In the genomic region with DNA sequence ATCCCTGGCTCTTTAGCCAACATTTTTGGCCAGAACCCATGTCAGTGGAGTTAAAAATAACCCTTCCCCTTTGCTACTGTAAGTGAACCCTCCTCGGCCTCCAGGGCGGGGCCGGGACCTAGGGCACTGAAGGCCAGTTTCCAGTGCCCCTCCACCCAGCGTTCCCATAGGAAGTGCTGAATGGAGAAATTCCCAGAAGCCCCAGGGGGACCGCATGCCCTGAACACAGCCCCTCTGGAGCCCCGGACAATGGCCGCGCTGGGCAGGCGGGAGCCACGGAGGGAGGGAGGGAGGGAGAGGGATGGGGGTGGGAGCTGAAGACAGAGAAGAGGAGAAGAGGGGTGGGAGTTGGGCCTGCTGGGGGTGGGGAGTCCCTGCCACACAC, we compare ENCODE assay signal across 16 cellular contexts. TPM values are rescaled to one million over a fixed set of nuclear protein-coding genes. Genes with fewer than 3 reads are reported as not detected.
DNase-seq lines count a peak whose midpoint lies in the region; ATAC-seq and TF ChIP-seq lines count a peak whose summit lies in the region.
"Had no signal": no experiment of that assay in that cellular context is flagged by ENCODE, and none has a peak within 500 bp of the region (broad histone marks: within the 10 kb centered on the region; RNA-seq: fewer than 3 reads in every experiment).

No MANE protein-coding gene starts in this region.

- H3K27ac Mint-ChIP-seq in nephron, result peak overlapping the region; percentile 63 to 77 (median 75)
- H3K27ac Mint-ChIP-seq: T-helper 17 cell had no signal

- peaks cover 0 to 56% (median 18%) of the 10 kb centered on the region in 9 donors for H3K36me3 ChIP-seq in heart right ventricle
- H3K36me3 ChIP-seq in suprapubic skin, result peaks cover 35% of the 10 kb centered on the region
- H3K36me3 ChIP-seq: ascending aorta had no signal

- 3 to 6% methylated on average over 10 of the region's 10 CpGs for WGBS in heart right ventricle, 2 donors
- WGBS in suprapubic skin, result 71% methylated on average over 6 of the region's 10 CpGs

- H3K4me3 ChIP-seq in coronary artery, result no peak overlapping the region
- peak overlapping the region in 2 of 10 donors; percentile 4 to 12 for H3K4me3 ChIP-seq in heart right ventricle
- no peak overlapping the region for H3K4me3 ChIP-seq in suprapubic skin
- H3K4me3 ChIP-seq: ascending aorta had no signal

- H3K9me3 ChIP-seq in heart right ventricle (no peaks in the 10 kb centered on the region), suprapubic skin (no peaks in the 10 kb centered on the region)
- H3K9me3 ChIP-seq: ascending aorta had no signal

- DNase-seq in coronary artery (ENCODE audit: low spot score) (no peak), heart right ventricle (peak; percentile 76 to 80), suprapubic skin (ENCODE audit: low spot score in 2 of 2) (no peak), SW480 (ENCODE audit: low spot score) (no peak), erythroblast (lab: John Stamatoyannopoulos, UW) (no peak)
- DNase-seq: activated effector memory CD4-positive, alpha-beta T cell treated with Interleukin-2 at 50 U/mL for 16 hours; cortex of kidney; NCI-H2171 treated with DMSO at 0.1 percent for 48 hours; nucleus accumbens; stimulated activated naive CD8-positive, alpha-beta T cell treated with anti-CD3 and anti-CD28 coated beads, Interleukin-15, amount 100 ng/mL, for 72 hours; T-helper 17 cell had no signal

- no peak for TF ChIP-seq EP300 in suprapubic skin (IDR thresholded peaks at IDR 0.05)

- H3K4me3 Mint-ChIP-seq in nephron, result peak overlapping the region in 1 of 3 experiments; percentile 48
- H3K4me3 Mint-ChIP-seq: T-helper 17 cell had no signal

- ATAC-seq in heart right ventricle (peak; percentile 40 to 61 (median 52)), GM18870 (IDR thresholded peaks at IDR 0.05; ENCODE audit: unreplicated experiment) (no peak)
- ATAC-seq: activated CD4-positive, CD25-positive, alpha-beta regulatory T cell treated with anti-CD3 and anti-CD28 coated beads, Interleukin-2, amount 50 U/mL, for 24 hours; stimulated activated naive CD8-positive, alpha-beta T cell treated with anti-CD3 and anti-CD28 coated beads, Interleukin-15, amount 100 ng/mL, for 72 hours; T-helper 17 cell had no signal

- H3K27me3 Mint-ChIP-seq in nephron (ENCODE audit: low read depth), result peaks cover 26% of the 10 kb centered on the region

- H3K9me3 Mint-ChIP-seq in nephron, result no peaks in the 10 kb centered on the region
- H3K9me3 Mint-ChIP-seq: stimulated activated naive CD8-positive, alpha-beta T cell treated with anti-CD3 and anti-CD28 coated beads, Interleukin-15, amount 100 ng/mL, for 72 hours had no signal

- intact Hi-C loops in heart right ventricle (cut with DNase I), result loop anchor here in 6 of 10 donors (2.0 to 10.0 kb wide), 5 partner anchors 46 to 61 kb away; no protein-coding TSS in a partner anchor

- TF ChIP-seq POLR2A in suprapubic skin (IDR thresholded peaks at IDR 0.05), result no peak
- no peak for TF ChIP-seq POLR2A in erythroblast (IDR thresholded peaks at IDR 0.05; ENCODE audit: low read length)

- TF ChIP-seq CTCF in coronary artery (IDR thresholded peaks at IDR 0.05) (no peak), heart right ventricle (IDR thresholded peaks at IDR 0.05) (no peak), nephron (IDR thresholded peaks at IDR 0.05; ENCODE audit: unreplicated experiment in 3 of 3) (no peak), suprapubic skin (IDR thresholded peaks at IDR 0.05) (no peak)

- H3K4me1 ChIP-seq in heart right ventricle (peaks cover 33 to 94% (median 82%) of the 10 kb centered on the region in 9 donors), suprapubic skin (peaks cover 56% of the 10 kb centered on the region)

- peak overlapping the region; percentile 34 to 67 for H3K27ac ChIP-seq in coronary artery
- H3K27ac ChIP-seq in heart right ventricle, result peak overlapping the region; percentile 81 to 98 (median 92)
- H3K27ac ChIP-seq in suprapubic skin, result peak overlapping the region; percentile 54
- H3K27ac ChIP-seq: KMS-11 had no signal

- H3K4me1 Mint-ChIP-seq in nephron, result peaks cover 71% of the 10 kb centered on the region

- H3K36me3 Mint-ChIP-seq in nephron (ENCODE audit: low read depth), result peaks cover 4% of the 10 kb centered on the region

- H3K27me3 ChIP-seq in heart right ventricle, result peaks cover 0 to 92% (median 0%) of the 10 kb centered on the region in 7 donors
- no peaks in the 10 kb centered on the region for H3K27me3 ChIP-seq in suprapubic skin
- H3K27me3 ChIP-seq: ascending aorta had no signal

RNA-seq across cellular contexts. Expression of a gene that starts 11.1 kb away (rescaled TPM):
- 10 to 100 TPM in 9 of 10 donors, 1 to 10 TPM in 1; 9.9 to 45.6 (median 18.5) TPM for total RNA-seq in heart right ventricle
- polyA plus RNA-seq in heart right ventricle, result 10 to 100 TPM; 14.5 to 19.1 TPM
- 10 to 100 TPM; 10.5 to 20.6 (median 12.0) TPM for total RNA-seq in suprapubic skin

Comparison
In these comparisons a context has a peak if more than half of its experiments do, and no peak if none do; other contexts are left out.
1. DNase-seq: peak in heart right ventricle (2 of 2); none in coronary artery (single experiment), suprapubic skin (0 of 2), SW480 (single experiment) and erythroblast (0 of 2).
2. Peak in every context shown above with its lines, with median percentiles within 50 percentile points of each other: H3K27ac ChIP-seq.